In the genomic region with DNA sequence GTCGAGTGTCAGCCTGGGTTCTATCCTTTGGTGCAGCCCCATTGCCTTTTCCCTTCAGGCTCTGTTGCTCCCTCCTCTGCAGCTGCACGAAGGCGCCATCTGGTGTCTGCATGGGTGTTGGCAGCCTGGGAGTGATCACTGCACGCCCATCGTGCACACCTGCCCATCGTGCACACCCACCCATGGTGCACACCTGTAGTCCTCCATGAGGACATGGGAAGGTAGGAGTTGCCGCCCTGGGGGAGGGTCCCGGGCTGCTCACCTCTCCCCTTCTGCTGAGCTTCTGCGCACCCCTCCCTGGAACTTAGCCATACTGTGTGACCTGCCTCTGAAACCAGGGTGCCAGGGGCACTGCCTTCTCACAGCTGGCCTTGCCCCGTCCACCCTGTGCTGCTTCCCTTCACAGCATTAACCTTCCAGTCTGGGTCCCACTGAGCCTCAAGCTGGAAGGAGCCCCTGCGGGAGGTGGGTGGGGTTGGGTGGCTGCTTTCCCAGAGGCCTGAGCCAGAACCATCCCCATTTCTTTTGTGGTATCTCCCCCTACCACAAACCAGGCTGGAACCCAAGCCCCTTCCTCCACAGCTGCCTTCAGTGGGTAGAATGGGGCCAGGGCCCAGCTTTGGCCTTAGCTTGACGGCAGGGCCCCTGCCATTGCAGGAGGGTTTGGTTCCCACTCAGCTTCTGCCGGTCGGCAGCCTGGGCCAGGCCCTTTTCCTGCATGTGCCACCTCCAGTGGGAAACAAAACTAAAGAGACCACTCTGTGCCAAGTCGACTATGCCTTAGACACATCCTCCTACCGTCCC, we compare ENCODE assay signal across 1 cellular context.
TF ChIP-seq lines count a peak whose summit lies in the region.

No MANE protein-coding gene starts in this region.

TF ChIP-seq in HepG2, 621 proteins besides CTCF, POLR2A, EP300 and RAD21 (continued from another document):
- TF ChIP-seq, protein P1, sequence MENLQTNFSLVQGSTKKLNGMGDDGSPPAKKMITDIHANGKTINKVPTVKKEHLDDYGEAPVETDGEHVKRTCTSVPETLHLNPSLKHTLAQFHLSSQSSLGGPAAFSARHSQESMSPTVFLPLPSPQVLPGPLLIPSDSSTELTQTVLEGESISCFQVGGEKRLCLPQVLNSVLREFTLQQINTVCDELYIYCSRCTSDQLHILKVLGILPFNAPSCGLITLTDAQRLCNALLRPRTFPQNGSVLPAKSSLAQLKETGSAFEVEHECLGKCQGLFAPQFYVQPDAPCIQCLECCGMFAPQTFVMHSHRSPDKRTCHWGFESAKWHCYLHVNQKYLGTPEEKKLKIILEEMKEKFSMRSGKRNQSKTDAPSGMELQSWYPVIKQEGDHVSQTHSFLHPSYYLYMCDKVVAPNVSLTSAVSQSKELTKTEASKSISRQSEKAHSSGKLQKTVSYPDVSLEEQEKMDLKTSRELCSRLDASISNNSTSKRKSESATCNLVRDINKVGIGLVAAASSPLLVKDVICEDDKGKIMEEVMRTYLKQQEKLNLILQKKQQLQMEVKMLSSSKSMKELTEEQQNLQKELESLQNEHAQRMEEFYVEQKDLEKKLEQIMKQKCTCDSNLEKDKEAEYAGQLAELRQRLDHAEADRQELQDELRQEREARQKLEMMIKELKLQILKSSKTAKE (CRISPR knock-in tag; IDR thresholded peaks at IDR 0.05; ENCODE audit: borderline replicate concordance) = 0 out of 2 replicates have a peak, but pooled peaks have one; percentile 22
- TF ChIP-seq, protein P2, sequence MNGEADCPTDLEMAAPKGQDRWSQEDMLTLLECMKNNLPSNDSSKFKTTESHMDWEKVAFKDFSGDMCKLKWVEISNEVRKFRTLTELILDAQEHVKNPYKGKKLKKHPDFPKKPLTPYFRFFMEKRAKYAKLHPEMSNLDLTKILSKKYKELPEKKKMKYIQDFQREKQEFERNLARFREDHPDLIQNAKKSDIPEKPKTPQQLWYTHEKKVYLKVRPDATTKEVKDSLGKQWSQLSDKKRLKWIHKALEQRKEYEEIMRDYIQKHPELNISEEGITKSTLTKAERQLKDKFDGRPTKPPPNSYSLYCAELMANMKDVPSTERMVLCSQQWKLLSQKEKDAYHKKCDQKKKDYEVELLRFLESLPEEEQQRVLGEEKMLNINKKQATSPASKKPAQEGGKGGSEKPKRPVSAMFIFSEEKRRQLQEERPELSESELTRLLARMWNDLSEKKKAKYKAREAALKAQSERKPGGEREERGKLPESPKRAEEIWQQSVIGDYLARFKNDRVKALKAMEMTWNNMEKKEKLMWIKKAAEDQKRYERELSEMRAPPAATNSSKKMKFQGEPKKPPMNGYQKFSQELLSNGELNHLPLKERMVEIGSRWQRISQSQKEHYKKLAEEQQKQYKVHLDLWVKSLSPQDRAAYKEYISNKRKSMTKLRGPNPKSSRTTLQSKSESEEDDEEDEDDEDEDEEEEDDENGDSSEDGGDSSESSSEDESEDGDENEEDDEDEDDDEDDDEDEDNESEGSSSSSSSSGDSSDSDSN (CRISPR knock-in tag; IDR thresholded peaks at IDR 0.05) = peak; percentile 49; the same call in 1 of the 2 replicates
- TF ChIP-seq ZNF225 (CRISPR knock-in tag; IDR thresholded peaks at IDR 0.05) (0 out of 2 replicates have a peak, but pooled peaks have one; percentile 31), MLLT10 (CRISPR knock-in tag; IDR thresholded peaks at IDR 0.05) (no peak), SUZ12 (IDR thresholded peaks at IDR 0.05; ENCODE audit: low read depth, low read length) (0 out of 2 replicates have a peak, but pooled peaks have one; percentile 12)
TF ChIP-seq in HepG2: peak in this region for 82.
